Comparison of ENCODE assay signal across 1 cellular context in genomic region chr14:103097244-103097993, GRCh38.
TF ChIP-seq lines count a peak whose summit lies in the region.

No MANE protein-coding gene starts in this region.

TF ChIP-seq in K562, 482 proteins besides CTCF, POLR2A, EP300 and RAD21:
- TF ChIP-seq HIVEP1 (CRISPR knock-in tag; IDR thresholded peaks at IDR 0.05) (no peak), ZNF586 (CRISPR knock-in tag; conservative IDR thresholded peaks at IDR 0.05) (no peak), SAFB2 (IDR thresholded peaks at IDR 0.05; ENCODE audit: borderline replicate concordance, low read depth, low read length, severe bottlenecking) (no peak), CCNT2 (IDR thresholded peaks at IDR 0.05; ENCODE audit: borderline replicate concordance, extremely low read depth, insufficient read length, low read depth, low read length) (no peak), HMBOX1 (IDR thresholded peaks at IDR 0.05) (no peak), SMARCC2 (IDR thresholded peaks at IDR 0.05; ENCODE audit: low read depth) (no peak), SMARCA5 (IDR thresholded peaks at IDR 0.05) (no peak), NBN (IDR thresholded peaks at IDR 0.05; ENCODE audit: low read depth) (no peak), SAFB (IDR thresholded peaks at IDR 0.05; ENCODE audit: borderline replicate concordance, low read depth, low read length) (no peak), ZNF23 (CRISPR knock-in tag; IDR thresholded peaks at IDR 0.05) (no peak), POLR3A (IDR thresholded peaks at IDR 0.05; ENCODE audit: borderline replicate concordance, extremely low read depth, insufficient read depth, insufficient read length) (no peak)
TF ChIP-seq in K562: peak in this region for 0.
